Comparison of ENCODE assay signal across 8 cellular contexts in the genomic region with DNA sequence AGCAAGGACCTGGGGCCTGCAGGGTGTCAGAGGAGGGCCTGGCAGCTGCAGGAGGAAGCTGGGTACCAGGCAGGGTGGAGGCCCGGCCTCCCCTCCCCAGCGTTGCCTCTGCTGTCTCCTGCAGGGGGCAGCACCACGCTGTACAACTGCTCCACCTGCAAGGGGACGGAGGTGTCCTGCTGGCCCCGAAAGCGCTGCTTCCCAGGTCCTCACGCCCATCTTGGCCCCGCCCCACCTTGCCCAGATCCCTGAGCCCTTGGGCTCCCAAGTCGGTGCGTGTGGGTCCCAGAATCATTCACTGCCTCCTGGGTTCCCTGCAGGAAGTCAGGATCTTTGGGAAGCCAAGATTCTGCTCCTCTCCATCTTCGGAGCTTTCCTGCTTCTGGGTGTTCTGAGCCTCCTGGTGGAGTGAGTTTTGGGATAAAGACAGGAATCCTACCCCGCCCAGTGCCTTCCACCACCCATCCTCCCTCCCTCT. TPM values are rescaled to one million over a fixed set of nuclear protein-coding genes. Genes with fewer than 3 reads are reported as not detected.
DNase-seq lines count a peak whose midpoint lies in the region; ATAC-seq and TF ChIP-seq lines count a peak whose summit lies in the region.

No MANE protein-coding gene starts in this region.

- H4K20me1 ChIP-seq in OCI-LY1 (ENCODE audit: insufficient read depth, low read length), result no peaks in the 10 kb centered on the region

- H3K4me1 Mint-ChIP-seq in HFFc6 (ENCODE audit: low read depth), result peaks cover 34% of the 10 kb centered on the region

- ATAC-seq in esophagus mucosa (peak; percentile 27), GM18517 (IDR thresholded peaks at IDR 0.05; ENCODE audit: unreplicated experiment) (no peak)

- no peak overlapping the region for H3K4me3 Mint-ChIP-seq in HFFc6

- H3K4me3 ChIP-seq in OCI-LY1 (ENCODE audit: low read depth, low read length, poor library complexity, severe bottlenecking) (no peak overlapping the region), muscle layer of duodenum (ENCODE audit: low read depth in 1 of 2, low read length in 2 of 2) (no peak overlapping the region)

- H3K79me2 ChIP-seq in OCI-LY1 (ENCODE audit: insufficient read depth, low read length), result no peaks in the 10 kb centered on the region

- H3K9me3 ChIP-seq in OCI-LY1 (ENCODE audit: low read length) (no peaks in the 10 kb centered on the region), muscle layer of duodenum (ENCODE audit: control insufficient read depth in 1 of 2, low read length in 2 of 2) (no peaks in the 10 kb centered on the region)

- no peak overlapping the region for H3K27ac Mint-ChIP-seq in HFFc6

- DNase-seq in CD1c-positive myeloid dendritic cell (ENCODE audit: extremely low spot score) (peak; percentile 83), HFFc6 (peak; percentile 32)
- peak; percentile 93 for DNase-seq in activated CD8-positive, alpha-beta memory T cell treated with anti-CD3 and anti-CD28 coated beads, Interleukin-2, amount 50 U/mL, for 48 hours
- peak; percentile 93 for DNase-seq in stimulated activated CD8-positive, alpha-beta memory T cell treated with anti-CD3 and anti-CD28 coated beads, Interleukin-4, amount 100 ng/mL, for 48 hours

- H3K9ac ChIP-seq in OCI-LY1 (ENCODE audit: low read length), result no peak overlapping the region

- no peak overlapping the region for H2AFZ ChIP-seq in OCI-LY1 (ENCODE audit: low read length)

- no peaks in the 10 kb centered on the region for H3K9me2 ChIP-seq in OCI-LY1 (ENCODE audit: low read depth, low read length)

- H3K4me2 ChIP-seq in OCI-LY1 (ENCODE audit: low read length), result no peak overlapping the region

- 0 out of 2 replicates have a peak, but pooled peaks cover 2% of the 10 kb centered on the region for H3K27me3 Mint-ChIP-seq in HFFc6 (ENCODE audit: insufficient read depth)

- H3K9me3 Mint-ChIP-seq in HFFc6, result no peaks in the 10 kb centered on the region

- H3K36me3 ChIP-seq in OCI-LY1 (ENCODE audit: insufficient read depth, low read length) (no peaks in the 10 kb centered on the region), muscle layer of duodenum (ENCODE audit: control insufficient read depth in 1 of 2, insufficient read depth in 2 of 2, low read length in 2 of 2) (peaks cover 0 to 6% of the 10 kb centered on the region in 2 donors)

- H3K4me1 ChIP-seq in OCI-LY1 (ENCODE audit: insufficient read depth, low read length, severe bottlenecking), result peaks cover 18% of the 10 kb centered on the region
- H3K4me1 ChIP-seq in muscle layer of duodenum (ENCODE audit: control insufficient read depth in 1 of 2, insufficient read depth in 2 of 2, low read length in 2 of 2), result peaks cover 15 to 38% of the 10 kb centered on the region in 2 donors

- H3K27ac ChIP-seq in OCI-LY1 (ENCODE audit: low read depth, low read length, poor library complexity, severe bottlenecking), result no peak overlapping the region
- peak overlapping the region; percentile 34 for H3K27ac ChIP-seq in muscle layer of duodenum (ENCODE audit: low read length)

- no peaks in the 10 kb centered on the region for H3K36me3 Mint-ChIP-seq in HFFc6 (ENCODE audit: low read depth)

- H3F3A ChIP-seq in OCI-LY1 (ENCODE audit: insufficient read depth, low read length), result no peaks in the 10 kb centered on the region

- peaks cover 5% of the 10 kb centered on the region; the same call in 1 of the 2 replicates for H3K27me3 ChIP-seq in OCI-LY1 (ENCODE audit: insufficient read depth, low read length)
- H3K27me3 ChIP-seq in muscle layer of duodenum (ENCODE audit: low read depth, low read length), result no peaks in the 10 kb centered on the region

- TF ChIP-seq CTCF in HFFc6 (IDR thresholded peaks at IDR 0.05) (peak; percentile 92), OCI-LY1 (IDR thresholded peaks at IDR 0.05; ENCODE audit: low read length) (peak; percentile 89)

RNA-seq across cellular contexts. Expression of a gene that starts 1.2 kb away (rescaled TPM):
- not detected for total RNA-seq in HFFc6 (2021; fragmentation: NEBNext Ultra II Directional; extraction: Animal tissue kit (Norgen Biotek cat#: 25700))
- not detected for total RNA-seq in esophagus mucosa

RNA-seq across cellular contexts. Expression of a gene that starts 4.1 kb away (rescaled TPM):
- 10 to 100 TPM; 11.2 to 14.5 (median 12.6) TPM for total RNA-seq in HFFc6 (2021; fragmentation: NEBNext Ultra II Directional; extraction: Animal tissue kit (Norgen Biotek cat#: 25700))
- 32.9 TPM for total RNA-seq in esophagus mucosa

RNA-seq across cellular contexts. Expression of a gene that starts 19.8 kb away (rescaled TPM):
- total RNA-seq in HFFc6 (2021; fragmentation: NEBNext Ultra II Directional; extraction: Animal tissue kit (Norgen Biotek cat#: 25700)), result 1 to 10 TPM; 3.2 to 6.4 (median 4.9) TPM
- 3.8 TPM for total RNA-seq in esophagus mucosa

RNA-seq across cellular contexts. Expression of a gene that starts 24.8 kb away (rescaled TPM):
- under 1 TPM; 0.20 to 0.41 (median 0.26) TPM for total RNA-seq in HFFc6 (2021; fragmentation: NEBNext Ultra II Directional; extraction: Animal tissue kit (Norgen Biotek cat#: 25700))
- total RNA-seq in esophagus mucosa, result 6.1 TPM

RNA-seq across cellular contexts. Expression of a gene that starts 27.0 kb away (rescaled TPM):
- 10 to 100 TPM; 18.7 to 24.6 (median 20.4) TPM for total RNA-seq in HFFc6 (2021; fragmentation: NEBNext Ultra II Directional; extraction: Animal tissue kit (Norgen Biotek cat#: 25700))
- 13.5 TPM for total RNA-seq in esophagus mucosa

Comparison
In these comparisons a context has a peak if more than half of its experiments do, and no peak if none do; other contexts are left out.
1. DNase-seq: peak in every context shown above with its lines; median percentile 93 in activated CD8-positive, alpha-beta memory T cell treated with anti-CD3 and anti-CD28 coated beads, Interleukin-2, amount 50 U/mL, for 48 hours; 93 in stimulated activated CD8-positive, alpha-beta memory T cell treated with anti-CD3 and anti-CD28 coated beads, Interleukin-4, amount 100 ng/mL, for 48 hours; 83 in CD1c-positive myeloid dendritic cell; 32 in HFFc6.